Comparison of ENCODE assay signal across 8 cellular contexts in the genomic region with DNA sequence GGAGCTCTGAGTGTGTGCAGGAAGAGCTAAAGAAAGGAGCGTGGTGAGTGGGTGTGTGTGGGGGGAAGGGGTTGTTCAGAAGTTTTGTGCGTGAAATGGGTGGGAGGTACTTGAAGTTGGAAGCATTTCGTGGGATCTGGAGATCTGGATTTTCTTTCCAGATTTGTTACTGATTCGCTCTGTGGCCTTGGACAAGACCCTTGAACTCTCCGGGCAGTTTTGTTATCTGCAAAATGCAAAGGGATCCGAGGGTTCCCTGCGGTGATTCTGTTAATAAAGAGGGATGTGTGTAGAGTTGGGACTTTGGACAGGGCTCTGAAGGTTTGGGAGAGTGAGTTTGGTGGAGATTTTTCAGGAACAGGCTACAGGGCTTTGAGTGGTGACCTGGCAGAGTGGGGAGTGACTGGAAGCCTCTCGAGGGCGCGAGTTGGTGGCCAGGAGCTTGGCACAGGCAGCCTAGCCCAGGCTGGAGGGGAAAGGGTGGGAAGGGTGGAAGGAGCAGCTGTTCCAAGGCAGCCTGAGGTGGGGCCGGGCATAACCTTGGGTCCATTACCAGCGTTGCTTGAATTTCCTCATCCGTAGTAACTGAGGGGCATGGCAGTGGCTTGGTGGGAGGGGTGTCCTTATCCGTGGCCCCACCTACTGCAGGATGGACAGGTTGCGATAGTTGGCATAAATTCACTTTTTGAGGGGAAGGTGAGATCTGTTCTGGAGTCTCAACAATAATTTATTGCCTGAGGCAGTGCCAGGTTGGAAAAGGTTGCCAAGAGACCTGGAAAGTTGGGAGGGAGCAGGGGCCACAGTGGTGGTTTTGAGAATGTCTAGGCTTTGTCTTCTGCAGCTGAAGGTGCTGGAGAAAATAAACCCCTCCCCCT. TPM values are rescaled to one million over a fixed set of nuclear protein-coding genes. Genes with fewer than 3 reads are reported as not detected.
DNase-seq lines count a peak whose midpoint lies in the region; ATAC-seq, FAIRE-seq and TF ChIP-seq lines count a peak whose summit lies in the region.

No MANE protein-coding gene starts in this region.

- no peak for FAIRE-seq in H1 (lab: Jason Lieb, UNC)

- in situ Hi-C loops in GM13976 (cut with MboI; ENCODE audit: low sequenced_read_pairs, unreplicated experiment), result loop anchor here (25.0 kb wide), 1 partner anchor 237 kb away; the partner anchor contains the start of gene FAM98C

- H3K4me1 ChIP-seq in H1 (replicated peaks in 1 of 4; ENCODE audit: control insufficient read depth in 3 of 4, insufficient read depth in 4 of 4, low read length in 3 of 4), result peaks cover 5 to 22% (median 16%) of the 10 kb centered on the region in 4 experiments

- TF ChIP-seq CTCF in H1 (IDR thresholded peaks at IDR 0.05; ENCODE audit: control extremely low read depth in 1 of 3, insufficient read depth in 1 of 3, low read depth in 1 of 3, low read length in 3 of 3) (no peak), GM13976 (IDR thresholded peaks at IDR 0.05; ENCODE audit: borderline replicate concordance, control extremely low read depth, extremely low read depth, insufficient read depth, missing control alignments) (no peak)

- H3K27ac ChIP-seq in H1 (ENCODE audit: low read depth, low read length), result no peak overlapping the region

- no peak overlapping the region for H2BK20ac ChIP-seq in H1 (ENCODE audit: low read length)

- H4K5ac ChIP-seq in H1 (ENCODE audit: insufficient read length, low read depth, low read length), result no peak overlapping the region

- no peaks in the 10 kb centered on the region for H3K27me3 ChIP-seq in H1 (replicated peaks in 1 of 4; ENCODE audit: control insufficient read depth in 3 of 4, extremely low read depth in 1 of 4, insufficient read depth in 3 of 4, low read length in 3 of 4)

- peak overlapping the region; percentile 75; the same call in 1 of the 2 replicates for H2BK15ac ChIP-seq in H1 (ENCODE audit: low read length)

- CTCF ChIA-PET in H1 (lab: Charles Lee; ENCODE audit: partially characterized antibody), result interaction anchor here (0.6 to 7.7 kb wide), 3 partner anchors 14 to 302 kb away, joined by 3 to 62 read pairs (median 3); no protein-coding TSS in a partner anchor

- H3K23ac ChIP-seq in H1 (ENCODE audit: insufficient read length), result no peak overlapping the region

- peak overlapping the region; percentile 91 to 98 (median 95) for H3K4me3 ChIP-seq in H1 (ENCODE audit: extremely low read depth in 1 of 4, insufficient read depth in 2 of 4, low read depth in 3 of 4, low read length in 4 of 4)

- H2BK5ac ChIP-seq in H1 (ENCODE audit: low read depth, low read length), result peak overlapping the region; percentile 83

- H2AFZ ChIP-seq in H1 (ENCODE audit: low read length), result no peak overlapping the region

- no peak for ATAC-seq in HG02678 (IDR thresholded peaks at IDR 0.05; ENCODE audit: unreplicated experiment)

- 0 out of 2 replicates have a peak overlapping the region, but pooled peaks have one; percentile 27 for H2BK12ac ChIP-seq in H1 (ENCODE audit: low read depth, low read length)

- no peak for TF ChIP-seq RAD21 in H1 (IDR thresholded peaks at IDR 0.05 in 1 of 2, conservative IDR thresholded peaks at IDR 0.05 in 1 of 2; ENCODE audit: low read depth in 2 of 2, low read length in 2 of 2)

- H3K79me2 ChIP-seq in H1 (ENCODE audit: control insufficient read depth in 1 of 2, insufficient read depth in 2 of 2, low read length in 2 of 2), result peaks cover 42 to 70% of the 10 kb centered on the region in 2 experiments

- H3K4ac ChIP-seq in H1 (replicated peaks; ENCODE audit: insufficient read length, low read depth, low read length), result no peak overlapping the region

- peak overlapping the region in 3 of 4 experiments; percentile 87 to 98 (median 89); a peak in 6 of 7 replicates for H3K9ac ChIP-seq in H1 (replicated peaks in 1 of 4; ENCODE audit: extremely low read depth in 1 of 4, low read depth in 3 of 4, low read length in 3 of 4)

- H3K36me3 ChIP-seq in H1 (ENCODE audit: control insufficient read depth in 2 of 4, insufficient read depth in 4 of 4, low read length in 3 of 4), result no peaks in the 10 kb centered on the region

- no peak overlapping the region for H3K56ac ChIP-seq in H1 (replicated peaks; ENCODE audit: insufficient read length, low read depth, low read length)

- no peak overlapping the region for H4K91ac ChIP-seq in H1 (replicated peaks; ENCODE audit: insufficient read length, low read length)

- WGBS in H1 (ENCODE audit: extremely low coverage in 1 of 2, insufficient coverage in 1 of 2, insufficient read length in 1 of 2, insufficient replicate concordance in 2 of 2, low coverage in 1 of 2, low lambda C conversion rate in 2 of 2, missing lambda C conversion rate in 1 of 2), 2 experiments, result 35% methylated on average over 15 of the region's 15 CpGs; no CpG with 5 or more reads in 1 of the 2 experiments

- no peak overlapping the region for H3K14ac ChIP-seq in H1 (ENCODE audit: insufficient read length)

- peak overlapping the region; percentile 92 to 95 for H3K4me2 ChIP-seq in H1 (ENCODE audit: insufficient read depth in 1 of 2, low read depth in 2 of 2, low read length in 2 of 2)

- peaks cover 11% of the 10 kb centered on the region for H3K79me1 ChIP-seq in H1 (ENCODE audit: low read depth, low read length)

- peak overlapping the region; percentile 86; the same call in 1 of the 2 replicates for H2AK5ac ChIP-seq in H1 (ENCODE audit: low read depth, low read length)

- no peak overlapping the region for H4K8ac ChIP-seq in H1 (ENCODE audit: extremely low read depth, insufficient read depth, low read length)

- DNase-seq in NCI-H1105 treated with DMSO at 0.1 percent for 48 hours (lab: John Stamatoyannopoulos, UW) (peak; percentile 4), NCI-H1105 (lab: John Stamatoyannopoulos, UW) (no peak), OCI-M1 (lab: John Stamatoyannopoulos, UW) (peak; percentile 52), H1 (ENCODE audit: low read depth in 1 of 2, low spot score in 2 of 2) (no peak), myocyte (ENCODE audit: low read depth) (peak; percentile 89), GM13976 (ENCODE audit: low spot score) (no peak)
- no peak for DNase-seq in activated CD4-positive, CD25-positive, alpha-beta regulatory T cell (lab: John Stamatoyannopoulos, UW)

- no peak overlapping the region for H2BK120ac ChIP-seq in H1 (replicated peaks; ENCODE audit: low read depth, low read length)

- no peak for TF ChIP-seq EP300 in H1 (IDR thresholded peaks at IDR 0.05; ENCODE audit: borderline replicate concordance in 1 of 2, low read depth in 2 of 2, low read length in 2 of 2)

- no peaks in the 10 kb centered on the region for H3K9me3 ChIP-seq in H1 (ENCODE audit: insufficient read depth in 2 of 2, low read depth in 1 of 2, low read length in 1 of 2)

- peaks cover 16 to 26% of the 10 kb centered on the region in 2 experiments for H4K20me1 ChIP-seq in H1 (replicated peaks in 1 of 2; ENCODE audit: control insufficient read depth in 1 of 2, insufficient read depth in 2 of 2, low read length in 2 of 2)

- peak overlapping the region; percentile 32; the same call in 1 of the 2 replicates for H3K18ac ChIP-seq in H1 (ENCODE audit: extremely low read depth, low read length)

- H3K23me2 ChIP-seq in H1 (ENCODE audit: low read depth, low read length), result peaks cover 16% of the 10 kb centered on the region; the same call in 1 of the 2 replicates

- TF ChIP-seq POLR2A in H1 (IDR thresholded peaks at IDR 0.05; ENCODE audit: control extremely low read depth in 1 of 2, low read depth in 2 of 2, low read length in 2 of 2), result peak in 1 of 2 experiments; percentile 59; a peak in 1 of 3 replicates

- POLR2A ChIA-PET in H1 (lab: Charles Lee; ENCODE audit: partially characterized antibody), result interaction anchor here (0.7 to 17.9 kb wide), 17 partner anchors 11 to 255 kb away, joined by 3 to 374 read pairs (median 4); no protein-coding TSS in a partner anchor

TF ChIP-seq in H1, 55 proteins besides CTCF, POLR2A, EP300 and RAD21:
- no peak for TF ChIP-seq KDM5A (IDR thresholded peaks at IDR 0.05; ENCODE audit: low read length)
- TF ChIP-seq TAF1 (IDR thresholded peaks at IDR 0.05; ENCODE audit: low read depth, low read length), result 0 out of 2 replicates have a peak, but pooled peaks have one; percentile 2
- TF ChIP-seq PHF8 (conservative IDR thresholded peaks at IDR 0.05; ENCODE audit: low read depth, low read length), result no peak

RNA-seq across cellular contexts. Expression of gene ACTN4, which starts 2.1 kb away (rescaled TPM):
- total RNA-seq in H1 (2021; fragmentation: NEBNext Ultra II Directional; extraction: Animal tissue kit (Norgen Biotek cat#: 25700)), result 520 and 530 TPM in 2 replicates
- polyA plus RNA-seq in H1 (2011; rRNA removed), result 211 and 281 TPM in 2 replicates
- 223 TPM for polyA plus RNA-seq in H1 (2011; cell fraction: cytosol; rRNA removed)
- 1,059 TPM for polyA plus RNA-seq in H1 (2011; cell fraction: nucleus; rRNA removed)
- 374 to 504 TPM (median 451 TPM) in 4 replicates for polyA plus RNA-seq in H1 (2012, experiment 1 of 2)
- 171 TPM for polyA plus RNA-seq in H1 (2012, experiment 2 of 2)
- 279 TPM for polyA plus RNA-seq in H1 (2013, experiment 1 of 2)
- polyA plus RNA-seq in H1 (2013, experiment 2 of 2), result 254 TPM
- polyA minus RNA-seq in H1 (2011; rRNA and poly(A)+ RNA removed), result 190 and 202 TPM in 2 replicates
- 103 TPM for polyA minus RNA-seq in H1 (2011; cell fraction: cytosol; rRNA and poly(A)+ RNA removed)
- 171 TPM for polyA minus RNA-seq in H1 (2011; cell fraction: nucleus; rRNA and poly(A)+ RNA removed)
- 350 and 441 TPM in 2 replicates for total RNA-seq in myocyte
- 758 TPM for polyA plus RNA-seq in myocyte (2012)

RNA-seq across cellular contexts. Expression of gene EIF3K, which starts 30.6 kb away (rescaled TPM):
- total RNA-seq in H1 (2021; fragmentation: NEBNext Ultra II Directional; extraction: Animal tissue kit (Norgen Biotek cat#: 25700)), result 329 and 344 TPM in 2 replicates
- 937 and 977 TPM in 2 replicates for polyA plus RNA-seq in H1 (2011; rRNA removed)
- 945 TPM for polyA plus RNA-seq in H1 (2011; cell fraction: cytosol; rRNA removed)
- 915 TPM for polyA plus RNA-seq in H1 (2011; cell fraction: nucleus; rRNA removed)
- 382 to 549 TPM (median 528 TPM) in 4 replicates for polyA plus RNA-seq in H1 (2012, experiment 1 of 2)
- 458 TPM for polyA plus RNA-seq in H1 (2012, experiment 2 of 2)
- 236 TPM for polyA plus RNA-seq in H1 (2013, experiment 1 of 2)
- 236 TPM for polyA plus RNA-seq in H1 (2013, experiment 2 of 2)
- polyA minus RNA-seq in H1 (2011; rRNA and poly(A)+ RNA removed), result 386 and 450 TPM in 2 replicates
- polyA minus RNA-seq in H1 (2011; cell fraction: cytosol; rRNA and poly(A)+ RNA removed), result 188 TPM
- 180 TPM for polyA minus RNA-seq in H1 (2011; cell fraction: nucleus; rRNA and poly(A)+ RNA removed)
- total RNA-seq in myocyte, result 228 and 269 TPM in 2 replicates
- 276 TPM for polyA plus RNA-seq in myocyte (2012)

RNA-seq across cellular contexts. Expression of gene MAP4K1, which starts 31.8 kb away (rescaled TPM):
- total RNA-seq in H1 (2021; fragmentation: NEBNext Ultra II Directional; extraction: Animal tissue kit (Norgen Biotek cat#: 25700)), result 10.4 and 14.4 TPM in 2 replicates
- 9.0 and 22.0 TPM in 2 replicates for polyA plus RNA-seq in H1 (2011; rRNA removed)
- 8.0 TPM for polyA plus RNA-seq in H1 (2011; cell fraction: cytosol; rRNA removed)
- 12.8 TPM for polyA plus RNA-seq in H1 (2011; cell fraction: nucleus; rRNA removed)
- 9.6 to 16.0 TPM (median 13.8 TPM) in 4 replicates for polyA plus RNA-seq in H1 (2012, experiment 1 of 2)
- polyA plus RNA-seq in H1 (2012, experiment 2 of 2), result 7.3 TPM
- polyA plus RNA-seq in H1 (2013, experiment 1 of 2), result 14.6 TPM
- polyA plus RNA-seq in H1 (2013, experiment 2 of 2), result 11.8 TPM
- polyA minus RNA-seq in H1 (2011; rRNA and poly(A)+ RNA removed), result 1.1 and 1.6 TPM in 2 replicates
- 3.7 TPM for polyA minus RNA-seq in H1 (2011; cell fraction: cytosol; rRNA and poly(A)+ RNA removed)
- polyA minus RNA-seq in H1 (2011; cell fraction: nucleus; rRNA and poly(A)+ RNA removed), result 2.0 TPM
- 0.13 and 0.57 TPM in 2 replicates for total RNA-seq in myocyte
- 1.4 TPM for polyA plus RNA-seq in myocyte (2012)

Comparison
In these comparisons a context has a peak if more than half of its experiments do, and no peak if none do; other contexts are left out.
1. DNase-seq: peak in NCI-H1105 treated with DMSO at 0.1 percent for 48 hours (single experiment), OCI-M1 (single experiment) and myocyte (single experiment); none in NCI-H1105 (single experiment), H1 (0 of 2), GM13976 (single experiment) and activated CD4-positive, CD25-positive, alpha-beta regulatory T cell (0 of 4).